ENCODE assay signal across 2 cellular contexts in the genomic region with DNA sequence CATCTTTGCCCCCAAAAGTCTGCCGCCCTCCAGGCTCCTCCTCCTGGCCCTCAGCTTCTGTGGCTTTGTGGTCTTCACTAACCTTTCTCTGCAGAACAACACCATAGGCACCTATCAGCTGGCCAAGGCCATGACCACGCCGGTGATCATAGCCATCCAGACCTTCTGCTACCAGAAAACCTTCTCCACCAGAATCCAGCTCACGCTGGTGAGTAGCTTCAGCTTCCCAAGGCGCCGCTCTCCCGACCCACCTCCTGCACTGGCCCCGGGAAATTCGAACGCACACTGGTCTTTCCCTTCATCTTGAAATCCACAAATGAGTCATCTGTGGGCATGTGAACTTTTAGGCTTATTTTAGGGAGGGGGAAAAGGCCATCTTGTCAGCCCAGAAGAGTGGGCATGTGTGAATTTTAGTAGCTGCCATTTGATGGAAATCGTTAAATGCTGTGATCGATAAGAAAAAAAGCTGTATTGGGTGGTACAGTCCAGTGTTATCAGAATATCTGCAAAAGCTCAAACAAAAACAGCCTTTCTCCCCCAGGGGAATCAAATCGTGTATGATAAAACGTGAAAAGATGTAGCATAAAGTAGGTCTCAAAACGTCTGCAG.
TF ChIP-seq lines count a peak whose summit lies in the region.

No MANE protein-coding gene starts in this region.

TF ChIP-seq in GM23338, 12 proteins besides CTCF, POLR2A, EP300 and RAD21:
- TF ChIP-seq POLR2AphosphoS5 (IDR thresholded peaks at IDR 0.05; ENCODE audit: low read depth) (no peak), JUNB (IDR thresholded peaks at IDR 0.05; ENCODE audit: unreplicated experiment) (no peak), STAT1 (IDR thresholded peaks at IDR 0.05; ENCODE audit: unreplicated experiment) (no peak), EZH2 (IDR thresholded peaks at IDR 0.05; ENCODE audit: low read depth, unreplicated experiment) (no peak), EZH2phosphoT487 (IDR thresholded peaks at IDR 0.05; ENCODE audit: unreplicated experiment) (no peak)
- TF ChIP-seq, protein P1, sequence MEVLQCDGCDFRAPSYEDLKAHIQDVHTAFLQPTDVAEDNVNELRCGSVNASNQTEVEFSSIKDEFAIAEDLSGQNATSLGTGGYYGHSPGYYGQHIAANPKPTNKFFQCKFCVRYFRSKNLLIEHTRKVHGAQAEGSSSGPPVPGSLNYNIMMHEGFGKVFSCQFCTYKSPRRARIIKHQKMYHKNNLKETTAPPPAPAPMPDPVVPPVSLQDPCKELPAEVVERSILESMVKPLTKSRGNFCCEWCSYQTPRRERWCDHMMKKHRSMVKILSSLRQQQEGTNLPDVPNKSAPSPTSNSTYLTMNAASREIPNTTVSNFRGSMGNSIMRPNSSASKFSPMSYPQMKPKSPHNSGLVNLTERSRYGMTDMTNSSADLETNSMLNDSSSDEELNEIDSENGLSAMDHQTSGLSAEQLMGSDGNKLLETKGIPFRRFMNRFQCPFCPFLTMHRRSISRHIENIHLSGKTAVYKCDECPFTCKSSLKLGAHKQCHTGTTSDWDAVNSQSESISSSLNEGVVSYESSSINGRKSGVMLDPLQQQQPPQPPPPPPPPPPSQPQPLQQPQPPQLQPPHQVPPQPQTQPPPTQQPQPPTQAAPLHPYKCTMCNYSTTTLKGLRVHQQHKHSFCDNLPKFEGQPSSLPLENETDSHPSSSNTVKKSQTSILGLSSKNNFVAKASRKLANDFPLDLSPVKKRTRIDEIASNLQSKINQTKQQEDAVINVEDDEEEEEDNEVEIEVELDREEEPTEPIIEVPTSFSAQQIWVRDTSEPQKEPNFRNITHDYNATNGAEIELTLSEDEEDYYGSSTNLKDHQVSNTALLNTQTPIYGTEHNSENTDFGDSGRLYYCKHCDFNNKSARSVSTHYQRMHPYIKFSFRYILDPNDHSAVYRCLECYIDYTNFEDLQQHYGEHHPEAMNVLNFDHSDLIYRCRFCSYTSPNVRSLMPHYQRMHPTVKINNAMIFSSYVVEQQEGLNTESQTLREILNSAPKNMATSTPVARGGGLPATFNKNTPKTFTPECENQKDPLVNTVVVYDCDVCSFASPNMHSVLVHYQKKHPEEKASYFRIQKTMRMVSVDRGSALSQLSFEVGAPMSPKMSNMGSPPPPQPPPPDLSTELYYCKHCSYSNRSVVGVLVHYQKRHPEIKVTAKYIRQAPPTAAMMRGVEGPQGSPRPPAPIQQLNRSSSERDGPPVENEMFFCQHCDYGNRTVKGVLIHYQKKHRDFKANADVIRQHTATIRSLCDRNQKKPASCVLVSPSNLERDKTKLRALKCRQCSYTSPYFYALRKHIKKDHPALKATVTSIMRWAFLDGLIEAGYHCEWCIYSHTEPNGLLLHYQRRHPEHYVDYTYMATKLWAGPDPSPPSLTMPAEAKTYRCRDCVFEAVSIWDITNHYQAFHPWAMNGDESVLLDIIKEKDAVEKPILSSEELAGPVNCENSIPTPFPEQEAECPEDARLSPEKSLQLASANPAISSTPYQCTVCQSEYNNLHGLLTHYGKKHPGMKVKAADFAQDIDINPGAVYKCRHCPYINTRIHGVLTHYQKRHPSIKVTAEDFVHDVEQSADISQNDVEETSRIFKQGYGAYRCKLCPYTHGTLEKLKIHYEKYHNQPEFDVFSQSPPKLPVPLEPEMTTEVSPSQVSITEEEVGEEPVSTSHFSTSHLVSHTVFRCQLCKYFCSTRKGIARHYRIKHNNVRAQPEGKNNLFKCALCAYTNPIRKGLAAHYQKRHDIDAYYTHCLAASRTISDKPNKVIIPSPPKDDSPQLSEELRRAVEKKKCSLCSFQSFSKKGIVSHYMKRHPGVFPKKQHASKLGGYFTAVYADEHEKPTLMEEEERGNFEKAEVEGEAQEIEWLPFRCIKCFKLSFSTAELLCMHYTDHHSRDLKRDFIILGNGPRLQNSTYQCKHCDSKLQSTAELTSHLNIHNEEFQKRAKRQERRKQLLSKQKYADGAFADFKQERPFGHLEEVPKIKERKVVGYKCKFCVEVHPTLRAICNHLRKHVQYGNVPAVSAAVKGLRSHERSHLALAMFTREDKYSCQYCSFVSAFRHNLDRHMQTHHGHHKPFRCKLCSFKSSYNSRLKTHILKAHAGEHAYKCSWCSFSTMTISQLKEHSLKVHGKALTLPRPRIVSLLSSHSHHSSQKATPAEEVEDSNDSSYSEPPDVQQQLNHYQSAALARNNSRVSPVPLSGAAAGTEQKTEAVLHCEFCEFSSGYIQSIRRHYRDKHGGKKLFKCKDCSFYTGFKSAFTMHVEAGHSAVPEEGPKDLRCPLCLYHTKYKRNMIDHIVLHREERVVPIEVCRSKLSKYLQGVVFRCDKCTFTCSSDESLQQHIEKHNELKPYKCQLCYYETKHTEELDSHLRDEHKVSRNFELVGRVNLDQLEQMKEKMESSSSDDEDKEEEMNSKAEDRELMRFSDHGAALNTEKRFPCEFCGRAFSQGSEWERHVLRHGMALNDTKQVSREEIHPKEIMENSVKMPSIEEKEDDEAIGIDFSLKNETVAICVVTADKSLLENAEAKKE (CRISPR knock-in tag; IDR thresholded peaks at IDR 0.05) = 0 out of 2 replicates have a peak, but pooled peaks have one; percentile 19
- TF ChIP-seq, protein P2, sequence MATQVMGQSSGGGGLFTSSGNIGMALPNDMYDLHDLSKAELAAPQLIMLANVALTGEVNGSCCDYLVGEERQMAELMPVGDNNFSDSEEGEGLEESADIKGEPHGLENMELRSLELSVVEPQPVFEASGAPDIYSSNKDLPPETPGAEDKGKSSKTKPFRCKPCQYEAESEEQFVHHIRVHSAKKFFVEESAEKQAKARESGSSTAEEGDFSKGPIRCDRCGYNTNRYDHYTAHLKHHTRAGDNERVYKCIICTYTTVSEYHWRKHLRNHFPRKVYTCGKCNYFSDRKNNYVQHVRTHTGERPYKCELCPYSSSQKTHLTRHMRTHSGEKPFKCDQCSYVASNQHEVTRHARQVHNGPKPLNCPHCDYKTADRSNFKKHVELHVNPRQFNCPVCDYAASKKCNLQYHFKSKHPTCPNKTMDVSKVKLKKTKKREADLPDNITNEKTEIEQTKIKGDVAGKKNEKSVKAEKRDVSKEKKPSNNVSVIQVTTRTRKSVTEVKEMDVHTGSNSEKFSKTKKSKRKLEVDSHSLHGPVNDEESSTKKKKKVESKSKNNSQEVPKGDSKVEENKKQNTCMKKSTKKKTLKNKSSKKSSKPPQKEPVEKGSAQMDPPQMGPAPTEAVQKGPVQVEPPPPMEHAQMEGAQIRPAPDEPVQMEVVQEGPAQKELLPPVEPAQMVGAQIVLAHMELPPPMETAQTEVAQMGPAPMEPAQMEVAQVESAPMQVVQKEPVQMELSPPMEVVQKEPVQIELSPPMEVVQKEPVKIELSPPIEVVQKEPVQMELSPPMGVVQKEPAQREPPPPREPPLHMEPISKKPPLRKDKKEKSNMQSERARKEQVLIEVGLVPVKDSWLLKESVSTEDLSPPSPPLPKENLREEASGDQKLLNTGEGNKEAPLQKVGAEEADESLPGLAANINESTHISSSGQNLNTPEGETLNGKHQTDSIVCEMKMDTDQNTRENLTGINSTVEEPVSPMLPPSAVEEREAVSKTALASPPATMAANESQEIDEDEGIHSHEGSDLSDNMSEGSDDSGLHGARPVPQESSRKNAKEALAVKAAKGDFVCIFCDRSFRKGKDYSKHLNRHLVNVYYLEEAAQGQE (IDR thresholded peaks at IDR 0.05; ENCODE audit: unreplicated experiment) = no peak
TF ChIP-seq in GM23338: peak in this region for 1.

TF ChIP-seq in K562, 482 proteins besides CTCF, POLR2A, EP300 and RAD21 (continues in another document):
- TF ChIP-seq L3MBTL2 (IDR thresholded peaks at IDR 0.05) (no peak), FOSL1 (tag; conservative IDR thresholded peaks at IDR 0.05) (peak; percentile 84), NFRKB (IDR thresholded peaks at IDR 0.05; ENCODE audit: low read depth) (0 out of 2 replicates have a peak, but pooled peaks have one; percentile 53), ZNF589 (CRISPR knock-in tag; IDR thresholded peaks at IDR 0.05; ENCODE audit: low read depth) (0 out of 2 replicates have a peak, but pooled peaks have one; percentile 45), ATF7 (IDR thresholded peaks at IDR 0.05) (0 out of 2 replicates have a peak, but pooled peaks have one; percentile 12), RUNX1 (IDR thresholded peaks at IDR 0.05; ENCODE audit: low read depth) (0 out of 2 replicates have a peak, but pooled peaks have one; percentile 6), HDAC1 (IDR thresholded peaks at IDR 0.05) (peak in 1 of 2 experiments; percentile 37; a peak in 1 of 4 replicates), FOXK1 (CRISPR knock-in tag; IDR thresholded peaks at IDR 0.05; ENCODE audit: borderline replicate concordance) (no peak), NONO (IDR thresholded peaks at IDR 0.05; ENCODE audit: low read depth in 2 of 2, low read length in 1 of 2) (0 out of 4 replicates have a peak, but pooled peaks of 1 of the 2 experiments have one; percentile 24), DPF2 (IDR thresholded peaks at IDR 0.05) (peak; percentile 58), ESRRB (CRISPR knock-in tag; IDR thresholded peaks at IDR 0.05; ENCODE audit: borderline replicate concordance) (no peak), ZFPM2 (CRISPR knock-in tag; IDR thresholded peaks at IDR 0.05) (no peak), MXI1 (IDR thresholded peaks at IDR 0.05; ENCODE audit: low read depth, low read length) (0 out of 2 replicates have a peak, but pooled peaks have one; percentile 14), MAFG (tag; conservative IDR thresholded peaks at IDR 0.05) (no peak), YY1 (IDR thresholded peaks at IDR 0.05; ENCODE audit: borderline replicate concordance in 1 of 3, control insufficient read depth in 1 of 3, extremely low read depth in 1 of 3, insufficient read depth in 3 of 3, insufficient read length in 1 of 3, insufficient replicate concordance in 2 of 3, low read depth in 1 of 3, low read length in 2 of 3) (peak in 1 of 3 experiments; percentile 74), ZFX (CRISPR knock-in tag; IDR thresholded peaks at IDR 0.05) (peak; percentile 46; the same call in 1 of the 2 replicates), JUND (IDR thresholded peaks at IDR 0.05; ENCODE audit: borderline replicate concordance, low read depth, low read length) (peak; percentile 76; the same call in 1 of the 2 replicates), JUND (tag; IDR thresholded peaks at IDR 0.05; ENCODE audit: borderline replicate concordance, low read depth, low read length) (peak; percentile 56; the same call in 2 of the 3 replicates), RBM34 (IDR thresholded peaks at IDR 0.05; ENCODE audit: borderline replicate concordance, insufficient read depth, low read length) (no peak)
- TF ChIP-seq, protein P3, sequence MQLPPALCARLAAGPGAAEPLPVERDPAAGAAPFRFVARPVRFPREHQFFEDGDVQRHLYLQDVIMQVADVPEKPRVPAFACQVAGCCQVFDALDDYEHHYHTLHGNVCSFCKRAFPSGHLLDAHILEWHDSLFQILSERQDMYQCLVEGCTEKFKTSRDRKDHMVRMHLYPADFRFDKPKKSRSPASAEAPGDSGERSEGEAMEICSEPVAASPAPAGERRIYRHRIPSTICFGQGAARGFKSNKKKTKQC (CRISPR knock-in tag; IDR thresholded peaks at IDR 0.05) = no peak
- TF ChIP-seq, protein P4, sequence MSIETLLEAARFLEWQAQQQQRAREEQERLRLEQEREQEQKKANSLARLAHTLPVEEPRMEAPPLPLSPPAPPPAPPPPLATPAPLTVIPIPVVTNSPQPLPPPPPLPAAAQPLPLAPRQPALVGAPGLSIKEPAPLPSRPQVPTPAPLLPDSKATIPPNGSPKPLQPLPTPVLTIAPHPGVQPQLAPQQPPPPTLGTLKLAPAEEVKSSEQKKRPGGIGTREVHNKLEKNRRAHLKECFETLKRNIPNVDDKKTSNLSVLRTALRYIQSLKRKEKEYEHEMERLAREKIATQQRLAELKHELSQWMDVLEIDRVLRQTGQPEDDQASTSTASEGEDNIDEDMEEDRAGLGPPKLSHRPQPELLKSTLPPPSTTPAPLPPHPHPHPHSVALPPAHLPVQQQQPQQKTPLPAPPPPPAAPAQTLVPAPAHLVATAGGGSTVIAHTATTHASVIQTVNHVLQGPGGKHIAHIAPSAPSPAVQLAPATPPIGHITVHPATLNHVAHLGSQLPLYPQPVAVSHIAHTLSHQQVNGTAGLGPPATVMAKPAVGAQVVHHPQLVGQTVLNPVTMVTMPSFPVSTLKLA (conservative IDR thresholded peaks at IDR 0.05) = 0 out of 4 replicates have a peak, but pooled peaks of 1 of the 2 experiments have one; percentile 7
- TF ChIP-seq, protein P5, sequence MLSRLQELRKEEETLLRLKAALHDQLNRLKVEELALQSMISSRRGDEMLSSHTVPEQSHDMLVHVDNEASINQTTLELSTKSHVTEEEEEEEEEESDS (CRISPR knock-in tag; IDR thresholded peaks at IDR 0.05) = no peak
- TF ChIP-seq, protein P6, sequence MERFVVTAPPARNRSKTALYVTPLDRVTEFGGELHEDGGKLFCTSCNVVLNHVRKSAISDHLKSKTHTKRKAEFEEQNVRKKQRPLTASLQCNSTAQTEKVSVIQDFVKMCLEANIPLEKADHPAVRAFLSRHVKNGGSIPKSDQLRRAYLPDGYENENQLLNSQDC (CRISPR knock-in tag; IDR thresholded peaks at IDR 0.05) = peak; percentile 10; the same call in 1 of the 2 replicates
- TF ChIP-seq, protein P7, sequence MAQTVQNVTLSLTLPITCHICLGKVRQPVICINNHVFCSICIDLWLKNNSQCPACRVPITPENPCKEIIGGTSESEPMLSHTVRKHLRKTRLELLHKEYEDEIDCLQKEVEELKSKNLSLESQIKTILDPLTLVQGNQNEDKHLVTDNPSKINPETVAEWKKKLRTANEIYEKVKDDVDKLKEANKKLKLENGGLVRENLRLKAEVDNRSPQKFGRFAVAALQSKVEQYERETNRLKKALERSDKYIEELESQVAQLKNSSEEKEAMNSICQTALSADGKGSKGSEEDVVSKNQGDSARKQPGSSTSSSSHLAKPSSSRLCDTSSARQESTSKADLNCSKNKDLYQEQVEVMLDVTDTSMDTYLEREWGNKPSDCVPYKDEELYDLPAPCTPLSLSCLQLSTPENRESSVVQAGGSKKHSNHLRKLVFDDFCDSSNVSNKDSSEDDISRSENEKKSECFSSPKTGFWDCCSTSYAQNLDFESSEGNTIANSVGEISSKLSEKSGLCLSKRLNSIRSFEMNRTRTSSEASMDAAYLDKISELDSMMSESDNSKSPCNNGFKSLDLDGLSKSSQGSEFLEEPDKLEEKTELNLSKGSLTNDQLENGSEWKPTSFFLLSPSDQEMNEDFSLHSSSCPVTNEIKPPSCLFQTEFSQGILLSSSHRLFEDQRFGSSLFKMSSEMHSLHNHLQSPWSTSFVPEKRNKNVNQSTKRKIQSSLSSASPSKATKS (CRISPR knock-in tag; IDR thresholded peaks at IDR 0.05) = no peak
- TF ChIP-seq, protein P8, sequence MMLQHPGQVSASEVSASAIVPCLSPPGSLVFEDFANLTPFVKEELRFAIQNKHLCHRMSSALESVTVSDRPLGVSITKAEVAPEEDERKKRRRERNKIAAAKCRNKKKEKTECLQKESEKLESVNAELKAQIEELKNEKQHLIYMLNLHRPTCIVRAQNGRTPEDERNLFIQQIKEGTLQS (IDR thresholded peaks at IDR 0.05) = peak; percentile 86
- TF ChIP-seq, protein P8 (CRISPR knock-in tag; conservative IDR thresholded peaks at IDR 0.05) = no peak
